20 cellular contexts compared by ENCODE assay signal in the genomic region with DNA sequence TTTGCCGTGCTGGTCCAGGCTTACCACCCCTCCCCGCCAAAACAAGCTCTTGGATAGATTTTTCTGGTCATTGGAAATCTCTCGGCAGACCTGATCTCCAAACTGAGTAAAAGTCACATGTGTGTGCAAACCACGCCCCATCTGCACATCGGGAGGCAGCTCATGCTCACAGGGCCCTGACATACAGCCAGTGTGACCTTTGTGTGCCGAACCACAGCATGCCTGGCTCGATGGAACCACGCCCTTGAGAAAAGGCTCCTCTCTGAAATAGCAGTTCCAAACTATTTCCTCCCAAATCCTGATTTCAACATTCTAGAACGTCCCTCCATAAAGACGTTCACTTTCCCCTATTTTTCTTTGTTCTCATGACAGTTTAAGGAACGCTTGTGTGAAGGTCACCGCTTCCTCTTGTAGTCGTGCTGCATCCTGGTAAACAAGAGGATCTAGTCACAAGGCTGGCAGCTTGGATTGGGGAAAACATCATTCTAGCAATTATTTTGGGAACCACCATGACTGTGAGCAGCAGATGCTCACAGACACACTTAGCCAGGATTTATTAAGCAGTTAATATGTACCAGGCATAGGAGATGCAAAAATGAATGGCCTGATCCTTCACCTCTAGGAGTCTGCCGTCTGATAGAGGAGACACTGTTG.
"Had no signal": no experiment of that assay in that cellular context is flagged by ENCODE, and none has a peak within 500 bp of the region (broad histone marks: within the 10 kb centered on the region; RNA-seq: fewer than 3 reads in every experiment).

No MANE protein-coding gene starts in this region.

- H3K27me3 ChIP-seq: ascending aorta, sigmoid colon, spleen, tibial artery, uterus had no signal

- ATAC-seq: activated T-cell treated with anti-CD3 and anti-CD28 coated beads, Interleukin-2, amount 50 U/mL, for 72 hours; mucosa of descending colon; naive thymus-derived CD4-positive, alpha-beta T cell; T-helper 17 cell had no signal

- H3K4me1 Mint-ChIP-seq: central memory CD8-positive, alpha-beta T cell had no signal

- H3K79me2 ChIP-seq: parathyroid adenoma had no signal

- H3K36me3 Mint-ChIP-seq: naive thymus-derived CD4-positive, alpha-beta T cell had no signal

- H3K4me1 ChIP-seq: ascending aorta, parathyroid adenoma, sigmoid colon, spleen, tibial artery, uterus had no signal

- H3K4me3 ChIP-seq: ascending aorta, mucosa of descending colon, sigmoid colon, spleen, tibial artery, uterus had no signal

- H3K27me3 Mint-ChIP-seq: central memory CD8-positive, alpha-beta T cell; naive thymus-derived CD4-positive, alpha-beta T cell; T-helper 17 cell had no signal

- H3K4me3 Mint-ChIP-seq: activated T-cell treated with anti-CD3 and anti-CD28 coated beads, Interleukin-2, amount 50 U/mL, for 72 hours; central memory CD8-positive, alpha-beta T cell; naive thymus-derived CD4-positive, alpha-beta T cell; T-helper 17 cell had no signal

- DNase-seq: activated CD4-positive, alpha-beta T cell treated with anti-CD3 and anti-CD28 coated beads, Interleukin-2, amount 50 U/mL, for 4 hours; activated effector memory CD4-positive, alpha-beta T cell treated with anti-CD3 and anti-CD28 coated beads, Interleukin-2, amount 50 U/mL, for 16 hours; activated naive CD4-positive, alpha-beta T cell treated with anti-CD3 and anti-CD28 coated beads, Interleukin-2, amount 50 U/mL, for 16 hours; activated T-cell treated with anti-CD3 and anti-CD28 coated beads, Interleukin-2, amount 50 U/mL, for 72 hours; cortex of kidney; effector CD4-positive, alpha-beta T cell; foreskin melanocyte; glutamatergic neuron; hypothalamus; mucosa of descending colon; naive thymus-derived CD4-positive, alpha-beta T cell; sigmoid colon; spleen; stimulated activated naive CD4-positive, alpha-beta T cell; T-helper 17 cell; tibial artery; uterus had no signal

- H3K9ac ChIP-seq: parathyroid adenoma had no signal

- H3K27ac Mint-ChIP-seq: activated T-cell treated with anti-CD3 and anti-CD28 coated beads, Interleukin-2, amount 50 U/mL, for 72 hours; T-helper 17 cell had no signal

- H3K36me3 ChIP-seq: ascending aorta, sigmoid colon, spleen, tibial artery, uterus had no signal

- H3K9me3 ChIP-seq: ascending aorta, mucosa of descending colon, sigmoid colon, spleen, tibial artery, uterus had no signal

- H3K9me3 Mint-ChIP-seq: activated T-cell treated with anti-CD3 and anti-CD28 coated beads, Interleukin-2, amount 50 U/mL, for 72 hours; central memory CD8-positive, alpha-beta T cell; naive thymus-derived CD4-positive, alpha-beta T cell had no signal

- H2AFZ ChIP-seq: parathyroid adenoma had no signal

- H3K27ac ChIP-seq: ascending aorta, parathyroid adenoma, sigmoid colon, tibial artery, uterus had no signal
